In genomic region chr1:90725961-90726715, GRCh38 we compare ENCODE assay signal across 2 cellular contexts.
TF ChIP-seq lines count a peak whose summit lies in the region.

No MANE protein-coding gene starts in this region.

TF ChIP-seq in SK-N-SH, 30 proteins besides CTCF, POLR2A, EP300 and RAD21 (continued from another document):
- no peak for TF ChIP-seq PBX3 (IDR thresholded peaks at IDR 0.05)
- TF ChIP-seq MAX (IDR thresholded peaks at IDR 0.05; ENCODE audit: low read depth): no peak
- no peak for TF ChIP-seq MEF2A (IDR thresholded peaks at IDR 0.05; ENCODE audit: borderline replicate concordance, low read depth)
- peak; percentile 86; the same call in 1 of the 2 replicates for TF ChIP-seq EZH2phosphoT487 (IDR thresholded peaks at IDR 0.05; ENCODE audit: borderline replicate concordance, low read depth)
- TF ChIP-seq REST (IDR thresholded peaks at IDR 0.05; ENCODE audit: low read depth, low read length): no peak
TF ChIP-seq in SK-N-SH: peak in this region for 1.

TF ChIP-seq in endothelial cell of umbilical vein, 7 proteins besides CTCF, POLR2A, EP300 and RAD21 (continued from another document):
- no peak for TF ChIP-seq MAX (IDR thresholded peaks at IDR 0.05; ENCODE audit: insufficient read depth, insufficient read length)
TF ChIP-seq in endothelial cell of umbilical vein: peak in this region for 1.
